In the genomic region with DNA sequence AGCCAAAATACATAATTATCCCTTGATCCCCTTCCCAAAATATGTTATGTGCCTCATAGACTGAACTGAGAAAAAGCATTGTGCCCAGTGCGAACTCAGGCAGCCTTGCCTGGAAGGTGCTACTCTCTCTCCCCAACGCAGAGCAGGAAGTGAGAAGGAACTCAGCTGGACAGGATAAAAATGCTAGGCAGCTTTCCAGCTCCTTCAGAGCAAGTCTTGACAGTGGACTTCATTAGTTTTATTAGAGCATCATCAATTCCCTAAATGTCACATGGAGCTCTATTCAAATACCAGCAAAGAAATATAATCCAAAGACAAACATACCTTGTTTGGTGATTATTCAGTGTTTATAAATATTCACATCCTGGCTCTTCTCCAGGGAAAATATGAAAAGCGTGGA, we compare ENCODE assay signal across 13 cellular contexts.
"Had no signal": no experiment of that assay in that cellular context is flagged by ENCODE, and none has a peak within 500 bp of the region (broad histone marks: within the 10 kb centered on the region; RNA-seq: fewer than 3 reads in every experiment).

No MANE protein-coding gene starts in this region.

- ATAC-seq: gastroesophageal sphincter; stimulated activated memory B cell treated with anti-CD40 and anti-IgM and Interleukin-4, amounts not matched to agents 10 μg/mL and 1 μg/mL and 100 μg/mL, for 72 hours had no signal

- H3K9me3 ChIP-seq: neutrophil had no signal

- H3K4me3 Mint-ChIP-seq: activated CD4-positive, alpha-beta memory T cell treated with anti-CD3 and anti-CD28 coated beads for 36 hours; stimulated activated memory B cell treated with anti-CD40 and anti-IgM and Interleukin-4, amounts not matched to agents 10 μg/mL and 1 μg/mL and 100 μg/mL, for 72 hours; T-helper 2 cell treated with Interferon-gamma antibody and Interleukin-4, amounts not matched to agents 5 μg/mL and 100 μg/mL, for 36 hours had no signal

- DNase-seq: activated CD4-positive, alpha-beta memory T cell treated with anti-CD3 and anti-CD28 coated beads for 36 hours; activated CD4-positive, CD25-positive, alpha-beta regulatory T cell treated with anti-CD3 and anti-CD28 coated beads, Interleukin-2, amount 50 U/mL, for 72 hours; activated CD8-positive, alpha-beta memory T cell treated with anti-CD3 and anti-CD28 coated beads, Interleukin-2, amount 50 U/mL, for 4 hours; aorta; tibial artery had no signal

- H3K4me1 ChIP-seq: breast epithelium, gastroesophageal sphincter, right atrium auricular region, tibial artery had no signal

- H3K4me3 ChIP-seq: breast epithelium, gastroesophageal sphincter, right atrium auricular region, tibial artery had no signal

- H3K27ac Mint-ChIP-seq: activated CD4-positive, alpha-beta memory T cell treated with anti-CD3 and anti-CD28 coated beads for 36 hours; stimulated activated memory B cell treated with anti-CD40 and anti-IgM and Interleukin-4, amounts not matched to agents 10 μg/mL and 1 μg/mL and 100 μg/mL, for 72 hours; T-helper 2 cell treated with Interferon-gamma antibody and Interleukin-4, amounts not matched to agents 5 μg/mL and 100 μg/mL, for 36 hours had no signal

- H3K36me3 Mint-ChIP-seq: activated CD4-positive, alpha-beta memory T cell treated with anti-CD3 and anti-CD28 coated beads for 36 hours; stimulated activated memory B cell treated with anti-CD40 and anti-IgM and Interleukin-4, amounts not matched to agents 10 μg/mL and 1 μg/mL and 100 μg/mL, for 72 hours had no signal

- FAIRE-seq: endothelial cell of umbilical vein, small intestine had no signal

- H3K27ac ChIP-seq: breast epithelium, gastroesophageal sphincter, neutrophil, right atrium auricular region, tibial artery had no signal

- H3K27me3 Mint-ChIP-seq: activated CD4-positive, alpha-beta memory T cell treated with anti-CD3 and anti-CD28 coated beads for 36 hours had no signal

- H3K4me1 Mint-ChIP-seq: stimulated activated memory B cell treated with anti-CD40 and anti-IgM and Interleukin-4, amounts not matched to agents 10 μg/mL and 1 μg/mL and 100 μg/mL, for 72 hours had no signal
